8 cellular contexts compared by ENCODE assay signal in genomic region chr7:100538348-100538653, GRCh38. TPM values are rescaled to one million over a fixed set of nuclear protein-coding genes. Genes with fewer than 3 reads are reported as not detected.
DNase-seq lines count a peak whose midpoint lies in the region; ATAC-seq and TF ChIP-seq lines count a peak whose summit lies in the region.

No MANE protein-coding gene starts in this region.

- H3K4me1 Mint-ChIP-seq in memory B cell, result peaks cover 23% of the 10 kb centered on the region

- DNase-seq in left ventricle myocardium inferior (no peak), Right ventricle myocardium inferior (ENCODE audit: missing footprints) (no peak), adipocyte (ENCODE audit: low read depth) (no peak), memory B cell (ENCODE audit: low spot score in 2 of 2) (no peak), vagina (ENCODE audit: extremely low spot score in 2 of 2) (no peak), OCI-M1 (lab: John Stamatoyannopoulos, UW) (no peak), GOT3 (lab: John Stamatoyannopoulos, UW) (no peak)
- no peak for DNase-seq in activated CD8-positive, alpha-beta memory T cell treated with anti-CD3 and anti-CD28 coated beads for 24 hours

- peak overlapping the region; percentile 99 for H3K4me3 Mint-ChIP-seq in memory B cell

- H3K36me3 ChIP-seq in left ventricle myocardium inferior (no peaks in the 10 kb centered on the region), adipocyte (ENCODE audit: control insufficient read depth, insufficient read depth, low read length, severe bottlenecking) (no peaks in the 10 kb centered on the region), vagina (no peaks in the 10 kb centered on the region)

- H3K27ac ChIP-seq in left ventricle myocardium inferior (replicated peaks) (peak overlapping the region; percentile 38), vagina (no peak overlapping the region)

- no peaks in the 10 kb centered on the region for H3K27me3 Mint-ChIP-seq in memory B cell

- no peaks in the 10 kb centered on the region for H3K9me3 ChIP-seq in left ventricle myocardium inferior (replicated peaks)
- no peaks in the 10 kb centered on the region for H3K9me3 ChIP-seq in adipocyte (ENCODE audit: control insufficient read depth, low read length)
- H3K9me3 ChIP-seq in vagina, result no peaks in the 10 kb centered on the region

- ATAC-seq in Right ventricle myocardium inferior (no peak), memory B cell (ENCODE audit: low read depth) (no peak)

- intact Hi-C loops in left ventricle myocardium inferior (cut with micrococcal nuclease), result no loop called here
- intact Hi-C loops in Right ventricle myocardium inferior (cut with DNase I), result loop anchor here (2.0 kb wide), 1 partner anchor 56 kb away; the partner anchor contains the start of gene NYAP1
- intact Hi-C loops in vagina (cut with DNase I), result no loop called here

- no peak for TF ChIP-seq POLR2A in vagina (IDR thresholded peaks at IDR 0.05)

- TF ChIP-seq CTCF in left ventricle myocardium inferior (IDR thresholded peaks at IDR 0.05; ENCODE audit: borderline replicate concordance) (no peak), vagina (IDR thresholded peaks at IDR 0.05) (no peak)

- peaks cover 25% of the 10 kb centered on the region for H3K4me1 ChIP-seq in left ventricle myocardium inferior
- H3K4me1 ChIP-seq in adipocyte (ENCODE audit: control insufficient read depth, insufficient read depth, low read length), result peaks cover 13% of the 10 kb centered on the region
- peaks cover 24% of the 10 kb centered on the region for H3K4me1 ChIP-seq in vagina

- no peak overlapping the region for H3K9ac ChIP-seq in adipocyte (ENCODE audit: low read length)

- H3K36me3 Mint-ChIP-seq in memory B cell, result peaks cover 3% of the 10 kb centered on the region

- peaks cover under 1% of the 10 kb centered on the region for H3K27me3 ChIP-seq in left ventricle myocardium inferior (ENCODE audit: low read depth)
- H3K27me3 ChIP-seq in adipocyte (replicated peaks; ENCODE audit: control insufficient read depth, insufficient read depth, low read length), result no peaks in the 10 kb centered on the region
- H3K27me3 ChIP-seq in vagina, result no peaks in the 10 kb centered on the region

- peak overlapping the region; percentile 84 for H3K27ac Mint-ChIP-seq in memory B cell

- peak overlapping the region; percentile 57 for H3K4me3 ChIP-seq in left ventricle myocardium inferior
- peak overlapping the region; percentile 77 for H3K4me3 ChIP-seq in adipocyte (ENCODE audit: low read length)
- peak overlapping the region; percentile 31 to 82 for H3K4me3 ChIP-seq in vagina

- H3K9me3 Mint-ChIP-seq in memory B cell, result no peaks in the 10 kb centered on the region

RNA-seq across cellular contexts. Expression of gene AGFG2, which starts 0.7 kb away (rescaled TPM):
- total RNA-seq in left ventricle myocardium inferior, result 26.6 TPM
- total RNA-seq in Right ventricle myocardium inferior, result 21.5 TPM
- total RNA-seq in vagina, result 37.6 TPM

RNA-seq across cellular contexts. Expression of gene SAP25, which starts 35.4 kb away (rescaled TPM):
- total RNA-seq in left ventricle myocardium inferior (1.1 TPM), Right ventricle myocardium inferior (0.84 TPM), vagina (2.9 TPM)

RNA-seq across cellular contexts. Expression of gene LRCH4, which starts 47.6 kb away (rescaled TPM):
- total RNA-seq in left ventricle myocardium inferior (26.6 TPM), Right ventricle myocardium inferior (29.3 TPM), vagina (72.2 TPM)

RNA-seq across cellular contexts. Expression of gene FBXO24, which starts 47.8 kb away (rescaled TPM):
- total RNA-seq in left ventricle myocardium inferior (0.25 TPM), Right ventricle myocardium inferior (0.41 TPM), vagina (0.98 TPM)

RNA-seq across cellular contexts. Expression of gene NYAP1, which starts 54.6 kb away (rescaled TPM):
- total RNA-seq in left ventricle myocardium inferior (0.38 TPM), Right ventricle myocardium inferior (0.54 TPM), vagina (3.9 TPM)
